In genomic region chr3:183181606-183182005, GRCh38 we compare ENCODE assay signal across 32 cellular contexts. TPM values are rescaled to one million over a fixed set of nuclear protein-coding genes. Genes with fewer than 3 reads are reported as not detected.
"Had no signal": no experiment of that assay in that cellular context is flagged by ENCODE, and none has a peak within 500 bp of the region (broad histone marks: within the 10 kb centered on the region; RNA-seq: fewer than 3 reads in every experiment).

No MANE protein-coding gene starts in this region.

- H3K9me3 ChIP-seq: adrenal gland, body of pancreas, breast epithelium, MG63 had no signal

- H3K4me3 ChIP-seq: adrenal gland, body of pancreas, breast epithelium, coronary artery, MG63, PC-9 had no signal

- H3K27me3 ChIP-seq: adrenal gland had no signal

- H3K4me2 ChIP-seq: PC-9 had no signal

- DNase-seq: activated CD4-positive, alpha-beta memory T cell treated with anti-CD3 and anti-CD28 coated beads, Interleukin-2, amount 10 ng/mL, durations not matched to agents 7 days and 5 days; activated CD4-positive, alpha-beta T cell treated with anti-CD3 and anti-CD28 coated beads for 1 hour; activated CD4-positive, alpha-beta T cell treated with anti-CD3 and anti-CD28 coated beads for 48 hours; activated CD4-positive, CD25-positive, alpha-beta regulatory T cell; activated gamma-delta T cell; activated naive CD4-positive, alpha-beta T cell treated with anti-CD3 and anti-CD28 coated beads for 36 hours; activated T-cell treated with anti-CD3 and anti-CD28 coated beads, Interleukin-2, amount 50 U/mL, for 24 hours; adrenal gland; body of pancreas; Kasumi-1; KG1; MG63; NCI-H1048; NCI-H1105 treated with DMSO at 0.1 percent for 48 hours; NCI-H1694; NCI-H1930; NCI-H446; NCI-H510A treated with DMSO at 0.1 percent for 48 hours; NCI-H82; NK-92 treated with Interleukin-12 subunit alpha and Interleukin-12 subunit beta, amount 100 ng/mL, for 24 hours; SW 1271; T-helper 1 cell; T-helper 2 cell; T-helper 9 cell; WERI-Rb-1 had no signal

- H3K36me3 ChIP-seq: adrenal gland, breast epithelium, MG63, WERI-Rb-1 had no signal

- ATAC-seq: activated naive CD4-positive, alpha-beta T cell treated with anti-CD3 and anti-CD28 coated beads, Interleukin-2, amount 50 U/mL, for 72 hours; body of pancreas; Right ventricle myocardium inferior had no signal

- H3K27ac ChIP-seq: adrenal gland, body of pancreas, breast epithelium, coronary artery, PC-9, RWPE1, WERI-Rb-1 had no signal

- H2AFZ ChIP-seq: PC-9 had no signal

RNA-seq across cellular contexts. Expression of gene LAMP3, which starts 19.1 kb away (rescaled TPM):
- total RNA-seq: cardiac septum, Right ventricle myocardium inferior had no signal
